Comparison of ENCODE assay signal across 16 cellular contexts in the genomic region with DNA sequence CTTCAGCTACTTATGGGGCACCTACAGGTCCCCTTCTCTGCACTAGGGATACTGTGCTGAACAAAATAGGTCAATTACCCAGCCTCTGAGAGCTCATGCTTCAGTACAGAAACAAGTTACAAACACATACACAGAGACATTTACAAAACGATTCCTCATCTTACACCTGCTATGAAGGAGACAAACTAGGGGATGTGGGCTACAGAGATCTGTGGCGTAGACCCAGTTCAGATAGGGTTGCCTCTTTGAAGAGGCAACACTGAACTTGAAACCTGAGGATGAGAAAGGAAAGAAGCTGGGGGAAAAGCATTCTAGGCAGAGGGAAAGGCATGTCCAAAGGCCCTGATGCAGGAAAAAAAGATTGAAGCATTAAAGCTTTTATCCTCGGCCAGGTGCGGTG. TPM values are rescaled to one million over a fixed set of nuclear protein-coding genes. Genes with fewer than 3 reads are reported as not detected.
DNase-seq lines count a peak whose midpoint lies in the region; ATAC-seq, FAIRE-seq and TF ChIP-seq lines count a peak whose summit lies in the region.
"Had no signal": no experiment of that assay in that cellular context is flagged by ENCODE, and none has a peak within 500 bp of the region (broad histone marks: within the 10 kb centered on the region; RNA-seq: fewer than 3 reads in every experiment).

No MANE protein-coding gene starts in this region.

- H3K27ac ChIP-seq in OCI-LY7 (ENCODE audit: low read depth, low read length, poor library complexity, severe bottlenecking) = peak overlapping the region; percentile 20
- H3K27ac ChIP-seq in astrocyte (ENCODE audit: low read depth, low read length) = no peak overlapping the region
- H3K27ac ChIP-seq: gastroesophageal sphincter had no signal

- H4K20me1 ChIP-seq in OCI-LY7 (ENCODE audit: insufficient read depth, low read length) (no peaks in the 10 kb centered on the region), astrocyte (ENCODE audit: insufficient read depth, low read length) (no peaks in the 10 kb centered on the region)

- peaks cover 5% of the 10 kb centered on the region for H3K9me3 Mint-ChIP-seq in activated CD8-positive, alpha-beta memory T cell treated with anti-CD3 and anti-CD28 coated beads, Interleukin-2, amount 10 ng/mL, durations not matched to agents 7 days and 5 days (ENCODE audit: low read depth)
- H3K9me3 Mint-ChIP-seq in astrocyte (ENCODE audit: unreplicated experiment) = peaks cover 2% of the 10 kb centered on the region
- peaks cover 3% of the 10 kb centered on the region for H3K9me3 Mint-ChIP-seq in stimulated activated effector memory CD8-positive, alpha-beta T cell treated with anti-CD3 and anti-CD28 coated beads, Interleukin-12 subunit alpha, Interleukin-12 subunit beta, amount 100 ng/mL, for 72 hours

- no peaks in the 10 kb centered on the region for H3K27me3 Mint-ChIP-seq in activated CD8-positive, alpha-beta memory T cell treated with anti-CD3 and anti-CD28 coated beads, Interleukin-2, amount 10 ng/mL, durations not matched to agents 7 days and 5 days
- no peaks in the 10 kb centered on the region for H3K27me3 Mint-ChIP-seq in astrocyte (ENCODE audit: low read depth, unreplicated experiment)

- peaks cover 30% of the 10 kb centered on the region for H3K36me3 ChIP-seq in OCI-LY7 (ENCODE audit: insufficient read depth, low read length)
- H3K36me3 ChIP-seq in astrocyte (ENCODE audit: insufficient read depth, low read length) = no peaks in the 10 kb centered on the region
- H3K36me3 ChIP-seq: gastroesophageal sphincter had no signal

- FAIRE-seq in astrocyte (lab: Jason Lieb, UNC) = no peak
- FAIRE-seq: A204.1, G401.6 had no signal

- ATAC-seq in activated CD8-positive, alpha-beta memory T cell treated with anti-CD3 and anti-CD28 coated beads, Interleukin-2, amount 10 ng/mL, durations not matched to agents 7 days and 5 days = peak; percentile 6
- ATAC-seq in stimulated activated effector memory CD8-positive, alpha-beta T cell treated with anti-CD3 and anti-CD28 coated beads, Interleukin-12 subunit alpha, Interleukin-12 subunit beta, amount 100 ng/mL, for 72 hours = no peak
- no peak for ATAC-seq in GM18511 (IDR thresholded peaks at IDR 0.05; ENCODE audit: unreplicated experiment)
- no peak for ATAC-seq in GM21717 (IDR thresholded peaks at IDR 0.05; ENCODE audit: unreplicated experiment)
- no peak for ATAC-seq in HG02840 (IDR thresholded peaks at IDR 0.05; ENCODE audit: low FRiP score, unreplicated experiment)
- ATAC-seq: gastroesophageal sphincter, Right ventricle myocardium inferior had no signal

- no TSS peak for BruUV-seq in OCI-LY7 (replicated peaks; lab: Mats Ljungman, UMichigan)

- CTCF ChIA-PET in activated CD8-positive, alpha-beta memory T cell treated with anti-CD3 and anti-CD28 coated beads, Interleukin-2, amount 10 ng/mL, durations not matched to agents 7 days and 5 days (lab: Charles Lee) = interaction anchor here (0.7 to 4.2 kb wide), 15 partner anchors 9 to 228 kb away, joined by 3 to 20 read pairs (median 6); no protein-coding TSS in a partner anchor
- CTCF ChIA-PET in OCI-LY7 (lab: Charles Lee; ENCODE audit: unreplicated experiment) = interaction anchor here (1.0 to 1.1 kb wide), 2 partner anchors 21 to 33 kb away, joined by 4 to 5 read pairs; no protein-coding TSS in a partner anchor

- H3K79me2 ChIP-seq in OCI-LY7 (ENCODE audit: insufficient read depth, low read depth, low read length) (peaks cover 41% of the 10 kb centered on the region), astrocyte (ENCODE audit: insufficient read depth, low read length) (no peaks in the 10 kb centered on the region)

- H3K4me3 Mint-ChIP-seq in activated CD8-positive, alpha-beta memory T cell treated with anti-CD3 and anti-CD28 coated beads, Interleukin-2, amount 10 ng/mL, durations not matched to agents 7 days and 5 days = peak overlapping the region; percentile 44
- no peak overlapping the region for H3K4me3 Mint-ChIP-seq in astrocyte (ENCODE audit: unreplicated experiment)
- peak overlapping the region; percentile 94 for H3K4me3 Mint-ChIP-seq in stimulated activated effector memory CD8-positive, alpha-beta T cell treated with anti-CD3 and anti-CD28 coated beads, Interleukin-12 subunit alpha, Interleukin-12 subunit beta, amount 100 ng/mL, for 72 hours

- H3K4me2 ChIP-seq in OCI-LY7 (ENCODE audit: low read length) (peak overlapping the region; percentile 96; the same call in 1 of the 2 replicates), astrocyte (ENCODE audit: low read length) (no peak overlapping the region)

- H3K9me3 ChIP-seq in OCI-LY7 (ENCODE audit: low read length) (peaks cover 17% of the 10 kb centered on the region; the same call in 1 of the 2 replicates), astrocyte (ENCODE audit: insufficient read depth, low read depth, low read length) (no peaks in the 10 kb centered on the region)

- no peaks in the 10 kb centered on the region for H3K27me3 ChIP-seq in astrocyte (ENCODE audit: insufficient read depth, low read length)

- TF ChIP-seq CTCF in OCI-LY7 (conservative IDR thresholded peaks at IDR 0.05; ENCODE audit: low read length) (no peak), astrocyte (IDR thresholded peaks at IDR 0.05; ENCODE audit: insufficient read depth, low read depth, low read length) (no peak)

- H3K4me3 ChIP-seq in OCI-LY7 (ENCODE audit: low read depth, low read length, poor library complexity, severe bottlenecking) (no peak overlapping the region), astrocyte (ENCODE audit: insufficient read depth, low read depth, low read length) (no peak overlapping the region)
- H3K4me3 ChIP-seq: gastroesophageal sphincter had no signal

- peaks cover 79% of the 10 kb centered on the region for H3K4me1 Mint-ChIP-seq in activated CD8-positive, alpha-beta memory T cell treated with anti-CD3 and anti-CD28 coated beads, Interleukin-2, amount 10 ng/mL, durations not matched to agents 7 days and 5 days
- peaks cover 33% of the 10 kb centered on the region for H3K4me1 Mint-ChIP-seq in astrocyte (ENCODE audit: low read depth, unreplicated experiment)
- peaks cover 80% of the 10 kb centered on the region for H3K4me1 Mint-ChIP-seq in stimulated activated effector memory CD8-positive, alpha-beta T cell treated with anti-CD3 and anti-CD28 coated beads, Interleukin-12 subunit alpha, Interleukin-12 subunit beta, amount 100 ng/mL, for 72 hours

- H3K9me2 ChIP-seq in OCI-LY7 (ENCODE audit: insufficient read depth, low read length) = no peaks in the 10 kb centered on the region

- no peak overlapping the region for H3K9ac ChIP-seq in astrocyte (ENCODE audit: low read length)

- H3K4me1 ChIP-seq in OCI-LY7 (ENCODE audit: insufficient read depth, low read length, poor library complexity, severe bottlenecking) = peaks cover 66% of the 10 kb centered on the region
- peaks cover 15% of the 10 kb centered on the region for H3K4me1 ChIP-seq in astrocyte (ENCODE audit: insufficient read depth, low read length)

- H2AFZ ChIP-seq in OCI-LY7 (ENCODE audit: low read length) = no peak overlapping the region
- no peak overlapping the region for H2AFZ ChIP-seq in astrocyte (ENCODE audit: low read depth, low read length)

- H3K27ac Mint-ChIP-seq in activated CD8-positive, alpha-beta memory T cell treated with anti-CD3 and anti-CD28 coated beads, Interleukin-2, amount 10 ng/mL, durations not matched to agents 7 days and 5 days = peak overlapping the region; percentile 89
- peak overlapping the region; percentile 84 for H3K27ac Mint-ChIP-seq in astrocyte (ENCODE audit: unreplicated experiment)
- H3K27ac Mint-ChIP-seq in stimulated activated effector memory CD8-positive, alpha-beta T cell treated with anti-CD3 and anti-CD28 coated beads, Interleukin-12 subunit alpha, Interleukin-12 subunit beta, amount 100 ng/mL, for 72 hours = peak overlapping the region; percentile 98

- peaks cover 44% of the 10 kb centered on the region for H3K36me3 Mint-ChIP-seq in activated CD8-positive, alpha-beta memory T cell treated with anti-CD3 and anti-CD28 coated beads, Interleukin-2, amount 10 ng/mL, durations not matched to agents 7 days and 5 days
- no peaks in the 10 kb centered on the region for H3K36me3 Mint-ChIP-seq in astrocyte (ENCODE audit: low read depth, unreplicated experiment)
- peaks cover 100% of the 10 kb centered on the region for H3K36me3 Mint-ChIP-seq in stimulated activated effector memory CD8-positive, alpha-beta T cell treated with anti-CD3 and anti-CD28 coated beads, Interleukin-12 subunit alpha, Interleukin-12 subunit beta, amount 100 ng/mL, for 72 hours

- DNase-seq in activated CD8-positive, alpha-beta memory T cell treated with anti-CD3 and anti-CD28 coated beads, Interleukin-2, amount 10 ng/mL, durations not matched to agents 7 days and 5 days = peak; percentile 47
- DNase-seq in activated CD8-positive, alpha-beta memory T cell treated with anti-CD3 and anti-CD28 coated beads, Interleukin-2, amount 50 U/mL, for 48 hours = no peak
- peak; percentile 26 for DNase-seq in OCI-LY7 (ENCODE audit: low spot score)
- no peak for DNase-seq in astrocyte (ENCODE audit: low read depth)
- peak in 1 of 2 donors; percentile 56 for DNase-seq in stimulated activated effector memory CD8-positive, alpha-beta T cell treated with anti-CD3 and anti-CD28 coated beads, Interleukin-12 subunit alpha, Interleukin-12 subunit beta, amount 100 ng/mL, for 72 hours (ENCODE audit: low spot score in 2 of 2)
- DNase-seq: cerebellar nuclear complex, NCI-H1048, T-helper 9 cell had no signal

- intact Hi-C loops in OCI-LY7 (cut with micrococcal nuclease; ENCODE audit: unreplicated experiment) = no loop called here

- POLR2A ChIA-PET in OCI-LY7 (lab: Charles Lee) = interaction anchor here (1.6 to 2.8 kb wide), 3 partner anchors 8 to 29 kb away, joined by 7 to 16 read pairs (median 9); no protein-coding TSS in a partner anchor

RNA-seq across cellular contexts. Expression of gene IL21R, which starts 5.2 kb away (rescaled TPM):
- total RNA-seq in activated CD8-positive, alpha-beta memory T cell treated with anti-CD3 and anti-CD28 coated beads, Interleukin-2, amount 10 ng/mL, durations not matched to agents 7 days and 5 days = 10 to 100 TPM; 24.6 to 38.0 TPM
- total RNA-seq in OCI-LY7 (2014; rRNA removed; shearing (Covaris generic)) = 10.0 and 10.9 TPM in 2 replicates
- total RNA-seq in OCI-LY7 (2022) = 36.7 and 47.0 TPM in 2 replicates
- total RNA-seq in astrocyte = 1.8 and 3.0 TPM in 2 replicates
- total RNA-seq: endothelial cell of umbilical vein had no signal

Comparison
In these comparisons a context has a peak if more than half of its experiments do, and no peak if none do; other contexts are left out.
1. DNase-seq: peak in activated CD8-positive, alpha-beta memory T cell treated with anti-CD3 and anti-CD28 coated beads, Interleukin-2, amount 10 ng/mL, durations not matched to agents 7 days and 5 days (single experiment) and OCI-LY7 (single experiment); none in activated CD8-positive, alpha-beta memory T cell treated with anti-CD3 and anti-CD28 coated beads, Interleukin-2, amount 50 U/mL, for 48 hours (single experiment) and astrocyte (single experiment).
2. Peak in every context shown above with its lines, with median percentiles within 50 percentile points of each other: H3K27ac Mint-ChIP-seq.